23 cellular contexts compared by ENCODE assay signal in genomic region chr10:6782378-6782777, GRCh38.
"Had no signal": no experiment of that assay in that cellular context is flagged by ENCODE, and none has a peak within 500 bp of the region (broad histone marks: within the 10 kb centered on the region; RNA-seq: fewer than 3 reads in every experiment).

No MANE protein-coding gene starts in this region.

- H3K36me3 ChIP-seq: heart left ventricle, left lung, lower lobe of right lung, neutrophil, right lobe of liver, spleen, thoracic aorta, transverse colon had no signal

- H3K4me1 ChIP-seq: heart left ventricle, left lung, lower lobe of right lung, psoas muscle, right lobe of liver, transverse colon had no signal

- H3K36me3 Mint-ChIP-seq: naive B cell; stimulated activated memory B cell treated with anti-CD40 and anti-IgM and Interleukin-4, amounts not matched to agents 10 μg/mL and 1 μg/mL and 100 μg/mL, for 72 hours had no signal

- H3K4me3 ChIP-seq: coronary artery, heart left ventricle, left lung, lower lobe of right lung, psoas muscle, right lobe of liver, spleen, thoracic aorta, transverse colon had no signal

- H3K4me3 Mint-ChIP-seq: nephron progenitor cell; stimulated activated memory B cell treated with anti-CD40 and anti-IgM and Interleukin-4, amounts not matched to agents 10 μg/mL and 1 μg/mL and 100 μg/mL, for 72 hours; stimulated activated naive CD8-positive, alpha-beta T cell treated with anti-CD3 and anti-CD28 coated beads, Interleukin-15, Interleukin-2, amounts not matched to agents 100 ng/mL and 50 ng/mL, for 24 hours had no signal

- H3K27ac ChIP-seq: coronary artery, heart left ventricle, left lung, lower lobe of right lung, neutrophil, psoas muscle, right lobe of liver, thoracic aorta, transverse colon had no signal

- DNase-seq: effector CD4-positive, alpha-beta T cell; heart left ventricle; hypothalamus; islet precursor cell; left lung; lower lobe of right lung; mesenchymal stem cell; midbrain; naive B cell; nephron progenitor cell; psoas muscle; retina; right lobe of liver; spleen; stimulated activated CD4-positive, alpha-beta T cell treated with anti-CD3 and anti-CD28 coated beads, Interleukin-15, amount 100 ng/mL, for 24 hours; stimulated activated CD4-positive, alpha-beta T cell treated with anti-CD3 and anti-CD28 coated beads, Interleukin-1b, Interleukin-23, amount 100 ng/mL, for 48 hours; stimulated activated CD4-positive, alpha-beta T cell treated with anti-CD3 and anti-CD28 coated beads, Interleukin-4, amount 100 ng/mL, for 24 hours; transverse colon had no signal

- H3K9me3 Mint-ChIP-seq: nephron progenitor cell; stimulated activated naive CD8-positive, alpha-beta T cell treated with anti-CD3 and anti-CD28 coated beads, Interleukin-15, Interleukin-2, amounts not matched to agents 100 ng/mL and 50 ng/mL, for 24 hours had no signal

- H3K27me3 ChIP-seq: left lung, right lobe of liver had no signal

- ATAC-seq: heart left ventricle; left lung; lower lobe of right lung; psoas muscle; right lobe of liver; stimulated activated memory B cell treated with anti-CD40 and anti-IgM and Interleukin-4, amounts not matched to agents 10 μg/mL and 1 μg/mL and 100 μg/mL, for 72 hours had no signal

- H3K9me3 ChIP-seq: heart left ventricle, left lung, lower lobe of right lung, neutrophil, psoas muscle, right lobe of liver, spleen, thoracic aorta, transverse colon had no signal

- H3K27ac Mint-ChIP-seq: naive B cell; nephron progenitor cell; stimulated activated naive CD8-positive, alpha-beta T cell treated with anti-CD3 and anti-CD28 coated beads, Interleukin-15, Interleukin-2, amounts not matched to agents 100 ng/mL and 50 ng/mL, for 24 hours had no signal
